ENCODE assay signal across 13 cellular contexts in the genomic region with DNA sequence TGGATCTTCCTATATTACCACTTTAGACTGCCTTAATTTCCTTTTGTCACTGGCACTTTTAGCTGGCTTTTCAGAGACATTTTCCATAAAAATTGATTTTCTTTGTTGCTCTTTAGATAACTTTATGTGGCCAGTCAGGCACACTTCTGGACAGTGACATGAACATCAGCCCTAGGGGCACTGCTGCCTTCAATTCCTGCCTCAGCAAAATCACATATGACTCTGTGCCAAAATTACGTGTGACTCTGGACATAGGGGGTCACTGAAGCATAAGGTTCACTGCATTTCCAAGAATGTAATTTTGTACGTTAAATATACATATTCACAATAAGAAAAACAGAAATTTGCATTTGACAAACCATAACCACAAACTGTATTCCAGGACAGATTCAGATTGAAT.
DNase-seq lines count a peak whose midpoint lies in the region; ATAC-seq and TF ChIP-seq lines count a peak whose summit lies in the region.
"Had no signal": no experiment of that assay in that cellular context is flagged by ENCODE, and none has a peak within 500 bp of the region (broad histone marks: within the 10 kb centered on the region; RNA-seq: fewer than 3 reads in every experiment).

No MANE protein-coding gene starts in this region.

- no peak overlapping the region for H3K27ac ChIP-seq in GM23338 (ENCODE audit: low read depth)
- H3K27ac ChIP-seq in tibial artery: no peak overlapping the region
- H3K27ac ChIP-seq: thyroid gland had no signal

- H3K36me3 ChIP-seq in GM23338 (ENCODE audit: insufficient read depth): peaks cover 22% of the 10 kb centered on the region
- peaks cover 20 to 48% (median 36%) of the 10 kb centered on the region in 3 donors for H3K36me3 ChIP-seq in tibial artery

- H3K4me2 ChIP-seq in GM23338: no peak overlapping the region

- H3K4me3 ChIP-seq in GM23338 (no peak overlapping the region), tibial artery (no peak overlapping the region)
- H3K4me3 ChIP-seq: thyroid gland had no signal

- H4K20me1 ChIP-seq in GM23338 (replicated peaks; ENCODE audit: insufficient read depth): no peaks in the 10 kb centered on the region

- DNase-seq in GM23338 (ENCODE audit: low spot score) (no peak), osteocyte (ENCODE audit: extremely low spot score, unreplicated experiment) (no peak), NCI-H774 (lab: John Stamatoyannopoulos, UW) (no peak), tibial artery (no peak)
- no peak for DNase-seq in NK-92 treated with Interleukin-12 subunit alpha and Interleukin-12 subunit beta, amount 100 ng/mL, for 24 hours (lab: John Stamatoyannopoulos, UW)
- DNase-seq: activated CD4-positive, alpha-beta T cell treated with anti-CD3 and anti-CD28 coated beads, Interleukin-2, amount 50 U/mL, for 4 hours; GDM1; small intestine; T-helper 9 cell; thyroid gland had no signal

- H3F3A ChIP-seq in GM23338 (replicated peaks; ENCODE audit: low read depth): no peaks in the 10 kb centered on the region

- H3K4me1 Mint-ChIP-seq in GM23338 (peaks cover 12% of the 10 kb centered on the region; the same call in 2 of the 3 replicates), osteocyte (ENCODE audit: unreplicated experiment) (no peaks in the 10 kb centered on the region)

- intact Hi-C loops in tibial artery (cut with DNase I; ENCODE audit: low total_unique reads): no loop called here

- no peaks in the 10 kb centered on the region for H3K9me2 ChIP-seq in GM23338 (ENCODE audit: insufficient read depth)

- H3K4me1 ChIP-seq in GM23338 (ENCODE audit: insufficient read depth): peaks cover 21% of the 10 kb centered on the region
- peaks cover 0 to 8% (median 2%) of the 10 kb centered on the region in 4 donors for H3K4me1 ChIP-seq in tibial artery
- H3K4me1 ChIP-seq: thyroid gland had no signal

- H3K36me3 Mint-ChIP-seq in GM23338 (ENCODE audit: low read depth): peaks cover 54% of the 10 kb centered on the region
- H3K36me3 Mint-ChIP-seq in osteocyte (ENCODE audit: unreplicated experiment): peaks cover 34% of the 10 kb centered on the region

- H3K27me3 Mint-ChIP-seq in GM23338 (ENCODE audit: insufficient read depth, low read depth, poor library complexity) (no peaks in the 10 kb centered on the region), osteocyte (ENCODE audit: unreplicated experiment) (no peaks in the 10 kb centered on the region)
- H3K27me3 Mint-ChIP-seq: CD4-positive, CD25-positive, alpha-beta regulatory T cell had no signal

- ATAC-seq in GM19025 (IDR thresholded peaks at IDR 0.05; ENCODE audit: low read depth, unreplicated experiment): peak; percentile 17
- no peak for ATAC-seq in GM23338
- peak; percentile 19 for ATAC-seq in HG03108 (IDR thresholded peaks at IDR 0.05; ENCODE audit: unreplicated experiment)

- no peak for TF ChIP-seq CTCF in GM23338 (conservative IDR thresholded peaks at IDR 0.05; ENCODE audit: low read depth in 2 of 2)
- no peak for TF ChIP-seq CTCF in osteocyte (IDR thresholded peaks at IDR 0.05)
- no peak for TF ChIP-seq CTCF in tibial artery (IDR thresholded peaks at IDR 0.05)

- H3K9me3 Mint-ChIP-seq in GM23338 (no peaks in the 10 kb centered on the region), osteocyte (ENCODE audit: unreplicated experiment) (no peaks in the 10 kb centered on the region)
- H3K9me3 Mint-ChIP-seq: CD4-positive, CD25-positive, alpha-beta regulatory T cell had no signal

- H3K79me2 ChIP-seq in GM23338 (replicated peaks; ENCODE audit: insufficient read depth): 0 out of 2 replicates have a peak, but pooled peaks cover 4% of the 10 kb centered on the region

- H3K27ac Mint-ChIP-seq in GM23338 (peak overlapping the region; percentile 86), osteocyte (ENCODE audit: unreplicated experiment) (peak overlapping the region; percentile 10)

- H3K27me3 ChIP-seq in GM23338 (ENCODE audit: insufficient read depth) (no peaks in the 10 kb centered on the region), tibial artery (no peaks in the 10 kb centered on the region)
- H3K27me3 ChIP-seq: thyroid gland had no signal

- H2AFZ ChIP-seq in GM23338: no peak overlapping the region

- H3K4me3 Mint-ChIP-seq in GM23338 (no peak overlapping the region), osteocyte (ENCODE audit: unreplicated experiment) (no peak overlapping the region)
- H3K4me3 Mint-ChIP-seq: CD4-positive, CD25-positive, alpha-beta regulatory T cell had no signal

- no peaks in the 10 kb centered on the region for H3K9me3 ChIP-seq in tibial artery
- H3K9me3 ChIP-seq: thyroid gland had no signal

TF ChIP-seq in GM23338, 12 proteins besides CTCF, POLR2A, EP300 and RAD21 (continues in another document):
- TF ChIP-seq JUNB (IDR thresholded peaks at IDR 0.05; ENCODE audit: unreplicated experiment): no peak
- TF ChIP-seq NANOG (IDR thresholded peaks at IDR 0.05; ENCODE audit: borderline replicate concordance): no peak
- TF ChIP-seq ZNF331 (CRISPR knock-in tag; IDR thresholded peaks at IDR 0.05; ENCODE audit: low read depth): no peak
- no peak for TF ChIP-seq ZNF114 (CRISPR knock-in tag; IDR thresholded peaks at IDR 0.05)
- no peak for TF ChIP-seq STAT1 (IDR thresholded peaks at IDR 0.05; ENCODE audit: unreplicated experiment)
- TF ChIP-seq, protein P1, sequence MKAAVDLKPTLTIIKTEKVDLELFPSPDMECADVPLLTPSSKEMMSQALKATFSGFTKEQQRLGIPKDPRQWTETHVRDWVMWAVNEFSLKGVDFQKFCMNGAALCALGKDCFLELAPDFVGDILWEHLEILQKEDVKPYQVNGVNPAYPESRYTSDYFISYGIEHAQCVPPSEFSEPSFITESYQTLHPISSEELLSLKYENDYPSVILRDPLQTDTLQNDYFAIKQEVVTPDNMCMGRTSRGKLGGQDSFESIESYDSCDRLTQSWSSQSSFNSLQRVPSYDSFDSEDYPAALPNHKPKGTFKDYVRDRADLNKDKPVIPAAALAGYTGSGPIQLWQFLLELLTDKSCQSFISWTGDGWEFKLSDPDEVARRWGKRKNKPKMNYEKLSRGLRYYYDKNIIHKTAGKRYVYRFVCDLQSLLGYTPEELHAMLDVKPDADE (IDR thresholded peaks at IDR 0.05): no peak
- TF ChIP-seq CREB1 (CRISPR knock-in tag; IDR thresholded peaks at IDR 0.05; ENCODE audit: low read depth): no peak
- no peak for TF ChIP-seq EZH2phosphoT487 (IDR thresholded peaks at IDR 0.05; ENCODE audit: unreplicated experiment)
- TF ChIP-seq, protein P2, sequence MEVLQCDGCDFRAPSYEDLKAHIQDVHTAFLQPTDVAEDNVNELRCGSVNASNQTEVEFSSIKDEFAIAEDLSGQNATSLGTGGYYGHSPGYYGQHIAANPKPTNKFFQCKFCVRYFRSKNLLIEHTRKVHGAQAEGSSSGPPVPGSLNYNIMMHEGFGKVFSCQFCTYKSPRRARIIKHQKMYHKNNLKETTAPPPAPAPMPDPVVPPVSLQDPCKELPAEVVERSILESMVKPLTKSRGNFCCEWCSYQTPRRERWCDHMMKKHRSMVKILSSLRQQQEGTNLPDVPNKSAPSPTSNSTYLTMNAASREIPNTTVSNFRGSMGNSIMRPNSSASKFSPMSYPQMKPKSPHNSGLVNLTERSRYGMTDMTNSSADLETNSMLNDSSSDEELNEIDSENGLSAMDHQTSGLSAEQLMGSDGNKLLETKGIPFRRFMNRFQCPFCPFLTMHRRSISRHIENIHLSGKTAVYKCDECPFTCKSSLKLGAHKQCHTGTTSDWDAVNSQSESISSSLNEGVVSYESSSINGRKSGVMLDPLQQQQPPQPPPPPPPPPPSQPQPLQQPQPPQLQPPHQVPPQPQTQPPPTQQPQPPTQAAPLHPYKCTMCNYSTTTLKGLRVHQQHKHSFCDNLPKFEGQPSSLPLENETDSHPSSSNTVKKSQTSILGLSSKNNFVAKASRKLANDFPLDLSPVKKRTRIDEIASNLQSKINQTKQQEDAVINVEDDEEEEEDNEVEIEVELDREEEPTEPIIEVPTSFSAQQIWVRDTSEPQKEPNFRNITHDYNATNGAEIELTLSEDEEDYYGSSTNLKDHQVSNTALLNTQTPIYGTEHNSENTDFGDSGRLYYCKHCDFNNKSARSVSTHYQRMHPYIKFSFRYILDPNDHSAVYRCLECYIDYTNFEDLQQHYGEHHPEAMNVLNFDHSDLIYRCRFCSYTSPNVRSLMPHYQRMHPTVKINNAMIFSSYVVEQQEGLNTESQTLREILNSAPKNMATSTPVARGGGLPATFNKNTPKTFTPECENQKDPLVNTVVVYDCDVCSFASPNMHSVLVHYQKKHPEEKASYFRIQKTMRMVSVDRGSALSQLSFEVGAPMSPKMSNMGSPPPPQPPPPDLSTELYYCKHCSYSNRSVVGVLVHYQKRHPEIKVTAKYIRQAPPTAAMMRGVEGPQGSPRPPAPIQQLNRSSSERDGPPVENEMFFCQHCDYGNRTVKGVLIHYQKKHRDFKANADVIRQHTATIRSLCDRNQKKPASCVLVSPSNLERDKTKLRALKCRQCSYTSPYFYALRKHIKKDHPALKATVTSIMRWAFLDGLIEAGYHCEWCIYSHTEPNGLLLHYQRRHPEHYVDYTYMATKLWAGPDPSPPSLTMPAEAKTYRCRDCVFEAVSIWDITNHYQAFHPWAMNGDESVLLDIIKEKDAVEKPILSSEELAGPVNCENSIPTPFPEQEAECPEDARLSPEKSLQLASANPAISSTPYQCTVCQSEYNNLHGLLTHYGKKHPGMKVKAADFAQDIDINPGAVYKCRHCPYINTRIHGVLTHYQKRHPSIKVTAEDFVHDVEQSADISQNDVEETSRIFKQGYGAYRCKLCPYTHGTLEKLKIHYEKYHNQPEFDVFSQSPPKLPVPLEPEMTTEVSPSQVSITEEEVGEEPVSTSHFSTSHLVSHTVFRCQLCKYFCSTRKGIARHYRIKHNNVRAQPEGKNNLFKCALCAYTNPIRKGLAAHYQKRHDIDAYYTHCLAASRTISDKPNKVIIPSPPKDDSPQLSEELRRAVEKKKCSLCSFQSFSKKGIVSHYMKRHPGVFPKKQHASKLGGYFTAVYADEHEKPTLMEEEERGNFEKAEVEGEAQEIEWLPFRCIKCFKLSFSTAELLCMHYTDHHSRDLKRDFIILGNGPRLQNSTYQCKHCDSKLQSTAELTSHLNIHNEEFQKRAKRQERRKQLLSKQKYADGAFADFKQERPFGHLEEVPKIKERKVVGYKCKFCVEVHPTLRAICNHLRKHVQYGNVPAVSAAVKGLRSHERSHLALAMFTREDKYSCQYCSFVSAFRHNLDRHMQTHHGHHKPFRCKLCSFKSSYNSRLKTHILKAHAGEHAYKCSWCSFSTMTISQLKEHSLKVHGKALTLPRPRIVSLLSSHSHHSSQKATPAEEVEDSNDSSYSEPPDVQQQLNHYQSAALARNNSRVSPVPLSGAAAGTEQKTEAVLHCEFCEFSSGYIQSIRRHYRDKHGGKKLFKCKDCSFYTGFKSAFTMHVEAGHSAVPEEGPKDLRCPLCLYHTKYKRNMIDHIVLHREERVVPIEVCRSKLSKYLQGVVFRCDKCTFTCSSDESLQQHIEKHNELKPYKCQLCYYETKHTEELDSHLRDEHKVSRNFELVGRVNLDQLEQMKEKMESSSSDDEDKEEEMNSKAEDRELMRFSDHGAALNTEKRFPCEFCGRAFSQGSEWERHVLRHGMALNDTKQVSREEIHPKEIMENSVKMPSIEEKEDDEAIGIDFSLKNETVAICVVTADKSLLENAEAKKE (CRISPR knock-in tag; IDR thresholded peaks at IDR 0.05): no peak
